25 cellular contexts compared by ENCODE assay signal in the genomic region with DNA sequence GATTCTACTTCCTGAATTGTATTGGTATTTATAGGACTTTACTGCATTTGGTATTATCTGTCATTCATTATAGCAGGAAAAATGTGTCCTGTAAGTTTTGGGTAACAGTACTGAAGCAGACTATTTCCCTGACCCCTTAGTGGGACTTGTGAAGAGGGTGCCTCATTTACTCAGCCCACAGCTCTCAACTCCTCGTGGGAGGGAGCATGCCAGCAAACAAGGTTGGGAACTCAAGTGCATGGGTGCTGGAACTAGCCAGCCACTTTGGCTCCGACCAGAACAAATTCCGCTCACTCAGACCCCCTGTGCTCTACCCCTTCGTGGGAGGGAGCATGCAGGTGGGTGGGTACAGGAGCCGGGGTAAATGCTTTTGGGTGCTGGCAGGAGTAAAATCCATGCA.
DNase-seq lines count a peak whose midpoint lies in the region; ATAC-seq, FAIRE-seq and TF ChIP-seq lines count a peak whose summit lies in the region.
"Had no signal": no experiment of that assay in that cellular context is flagged by ENCODE, and none has a peak within 500 bp of the region (broad histone marks: within the 10 kb centered on the region; RNA-seq: fewer than 3 reads in every experiment).

No MANE protein-coding gene starts in this region.

- TF ChIP-seq POLR2A in H1 (IDR thresholded peaks at IDR 0.05; ENCODE audit: control extremely low read depth in 1 of 2, low read depth in 2 of 2, low read length in 2 of 2) (no peak), H54 (IDR thresholded peaks at IDR 0.05; ENCODE audit: low read depth, low read length) (no peak)

- no peak overlapping the region for H2AK5ac ChIP-seq in H1 (ENCODE audit: low read depth, low read length)

- H3K27ac Mint-ChIP-seq in neural progenitor cell, result no peak overlapping the region
- H3K27ac Mint-ChIP-seq: CD14-positive monocyte; CD4-positive, alpha-beta memory T cell had no signal

- no peak overlapping the region for H4K5ac ChIP-seq in H1 (ENCODE audit: insufficient read length, low read depth, low read length)

- no peak for TF ChIP-seq EP300 in H1 (IDR thresholded peaks at IDR 0.05; ENCODE audit: borderline replicate concordance in 1 of 2, low read depth in 2 of 2, low read length in 2 of 2)

- peak overlapping the region; percentile 32 for H3K23ac ChIP-seq in H1 (ENCODE audit: insufficient read length)

- H3K9ac ChIP-seq in MM.1S (ENCODE audit: low read length) (peak overlapping the region; percentile 30; the same call in 1 of the 2 replicates), H1 (replicated peaks in 1 of 4; ENCODE audit: extremely low read depth in 1 of 4, low read depth in 3 of 4, low read length in 3 of 4) (no peak overlapping the region), kidney (ENCODE audit: low read length in 2 of 2) (no peak overlapping the region), neural progenitor cell (no peak overlapping the region)
- H3K9ac ChIP-seq: BLaER1 treated with 17β-estradiol and CSF1 and Interleukin-3, amounts not matched to agents 10 nM and 100 nM had no signal

- WGBS in H1 (ENCODE audit: extremely low coverage in 1 of 2, insufficient coverage in 1 of 2, insufficient read length in 1 of 2, insufficient replicate concordance in 2 of 2, low coverage in 1 of 2, low lambda C conversion rate in 2 of 2, missing lambda C conversion rate in 1 of 2), 2 experiments, result 75% methylated on average over 5 of the region's 5 CpGs; no CpG with 5 or more reads in 1 of the 2 experiments

- POLR2A ChIA-PET in H1 (lab: Charles Lee; ENCODE audit: partially characterized antibody), result no interaction called here

- peaks cover 3% of the 10 kb centered on the region for H3K4me1 Mint-ChIP-seq in neural progenitor cell
- H3K4me1 Mint-ChIP-seq: CD14-positive monocyte, H9 had no signal

- no peaks in the 10 kb centered on the region for H3K79me1 ChIP-seq in H1 (ENCODE audit: low read depth, low read length)

- H3K4me1 ChIP-seq in MM.1S (ENCODE audit: low read length), result peaks cover 18% of the 10 kb centered on the region
- no peaks in the 10 kb centered on the region for H3K4me1 ChIP-seq in H1 (replicated peaks in 1 of 4; ENCODE audit: control insufficient read depth in 3 of 4, insufficient read depth in 4 of 4, low read length in 3 of 4)
- H3K4me1 ChIP-seq in kidney (ENCODE audit: control insufficient read depth in 1 of 2, insufficient read depth in 1 of 2, low read depth in 1 of 2, low read length in 2 of 2), result no peaks in the 10 kb centered on the region
- no peaks in the 10 kb centered on the region for H3K4me1 ChIP-seq in upper lobe of right lung
- peaks cover 4% of the 10 kb centered on the region for H3K4me1 ChIP-seq in neural progenitor cell
- H3K4me1 ChIP-seq: A549; BE2C; BLaER1 treated with 17β-estradiol and CSF1 and Interleukin-3, amounts not matched to agents 10 nM and 100 nM had no signal

- no peaks in the 10 kb centered on the region for H3K9me3 Mint-ChIP-seq in neural progenitor cell
- H3K9me3 Mint-ChIP-seq: H9 had no signal

- no peak overlapping the region for H3K18ac ChIP-seq in H1 (ENCODE audit: extremely low read depth, low read length)

- no peak overlapping the region for H2BK5ac ChIP-seq in H1 (ENCODE audit: low read depth, low read length)

- TF ChIP-seq CTCF in MM.1S (IDR thresholded peaks at IDR 0.05; ENCODE audit: low read length), result no peak
- no peak for TF ChIP-seq CTCF in H1 (IDR thresholded peaks at IDR 0.05; ENCODE audit: control extremely low read depth in 1 of 3, insufficient read depth in 1 of 3, low read depth in 1 of 3, low read length in 3 of 3)
- TF ChIP-seq CTCF in kidney (IDR thresholded peaks at IDR 0.05; ENCODE audit: borderline replicate concordance, extremely low read depth, insufficient read depth), result no peak
- no peak for TF ChIP-seq CTCF in upper lobe of right lung (IDR thresholded peaks at IDR 0.05)
- TF ChIP-seq CTCF in neural progenitor cell (IDR thresholded peaks at IDR 0.05), result no peak
- TF ChIP-seq CTCF in dorsolateral prefrontal cortex (IDR thresholded peaks at IDR 0.05 in 54 of 56, conservative IDR thresholded peaks at IDR 0.05 in 2 of 56; ENCODE audit: low read depth in 1 of 56, partially characterized antibody in 56 of 56), result no peak

- no peak for DNase-seq in MM.1S
- no peak for DNase-seq in H1 (ENCODE audit: low read depth in 1 of 2, low spot score in 2 of 2)
- peak; percentile 49 for DNase-seq in kidney
- DNase-seq in upper lobe of right lung, result no peak
- no peak for DNase-seq in H54 (ENCODE audit: insufficient read length, low spot score)
- no peak for DNase-seq in neural progenitor cell (ENCODE audit: low spot score)
- no peak for DNase-seq in dorsolateral prefrontal cortex
- DNase-seq: 8988T; ACHN; AML-193; BE2C; Calu3; CD4-positive, alpha-beta memory T cell; COR-L47; DMS53; DMS79 treated with DMSO at 0.1 percent for 48 hours; GF-D8; GOT3; H9 had no signal

- no peaks in the 10 kb centered on the region for H4K20me1 ChIP-seq in MM.1S (ENCODE audit: insufficient read depth, low read length)
- no peaks in the 10 kb centered on the region for H4K20me1 ChIP-seq in H1 (replicated peaks in 1 of 2; ENCODE audit: control insufficient read depth in 1 of 2, insufficient read depth in 2 of 2, low read length in 2 of 2)
- H4K20me1 ChIP-seq in neural progenitor cell (ENCODE audit: low read depth), result no peaks in the 10 kb centered on the region
- H4K20me1 ChIP-seq: BLaER1 treated with 17β-estradiol and CSF1 and Interleukin-3, amounts not matched to agents 10 nM and 100 nM had no signal

- CTCF ChIA-PET in H1 (lab: Charles Lee; ENCODE audit: partially characterized antibody), result no interaction called here

- no peak overlapping the region for H4K8ac ChIP-seq in H1 (ENCODE audit: extremely low read depth, insufficient read depth, low read length)

- H4K91ac ChIP-seq in H1 (replicated peaks; ENCODE audit: insufficient read length, low read length), result no peak overlapping the region

- intact Hi-C loops in kidney (cut with DNase I) (no loop called here), upper lobe of right lung (cut with DNase I) (no loop called here), dorsolateral prefrontal cortex (cut with DNase I) (no loop called here)

- H3K27me3 ChIP-seq in MM.1S (replicated peaks; ENCODE audit: insufficient read depth, low read length) (no peaks in the 10 kb centered on the region), H1 (replicated peaks in 1 of 4; ENCODE audit: control insufficient read depth in 3 of 4, extremely low read depth in 1 of 4, insufficient read depth in 3 of 4, low read length in 3 of 4) (no peaks in the 10 kb centered on the region), upper lobe of right lung (no peaks in the 10 kb centered on the region), neural progenitor cell (no peaks in the 10 kb centered on the region), dorsolateral prefrontal cortex (no peaks in the 10 kb centered on the region)
- H3K27me3 ChIP-seq: BE2C; BLaER1 treated with 17β-estradiol and CSF1 and Interleukin-3, amounts not matched to agents 10 nM and 100 nM had no signal

- H3F3A ChIP-seq in MM.1S (ENCODE audit: insufficient read depth, low read length) (0 out of 2 replicates have a peak, but pooled peaks cover 4% of the 10 kb centered on the region), neural progenitor cell (ENCODE audit: low read depth) (no peaks in the 10 kb centered on the region)

- H3K9me3 ChIP-seq in MM.1S (replicated peaks; ENCODE audit: insufficient read depth, low read length) (no peaks in the 10 kb centered on the region), H1 (ENCODE audit: insufficient read depth in 2 of 2, low read depth in 1 of 2, low read length in 1 of 2) (no peaks in the 10 kb centered on the region), kidney (ENCODE audit: control insufficient read depth in 1 of 2, low read length in 2 of 2) (no peaks in the 10 kb centered on the region), upper lobe of right lung (no peaks in the 10 kb centered on the region), neural progenitor cell (ENCODE audit: low read depth) (no peaks in the 10 kb centered on the region)
- H3K9me3 ChIP-seq: A549; BE2C; BLaER1 treated with 17β-estradiol and CSF1 and Interleukin-3, amounts not matched to agents 10 nM and 100 nM had no signal

- H3K4ac ChIP-seq in H1 (replicated peaks; ENCODE audit: insufficient read length, low read depth, low read length), result no peak overlapping the region

- no peak overlapping the region for H2BK20ac ChIP-seq in H1 (ENCODE audit: low read length)

- H3K27ac ChIP-seq in MM.1S (ENCODE audit: low read length) (peak overlapping the region; percentile 67; the same call in 1 of the 2 replicates), H1 (ENCODE audit: low read depth, low read length) (no peak overlapping the region), kidney (ENCODE audit: low read depth in 2 of 2, low read length in 2 of 2) (no peak overlapping the region), upper lobe of right lung (no peak overlapping the region), neural progenitor cell (no peak overlapping the region), dorsolateral prefrontal cortex (no peak overlapping the region)
- H3K27ac ChIP-seq: A549; BLaER1 treated with 17β-estradiol and CSF1 and Interleukin-3, amounts not matched to agents 10 nM and 100 nM had no signal

- no peak overlapping the region for H2BK120ac ChIP-seq in H1 (replicated peaks; ENCODE audit: low read depth, low read length)

- peaks cover 6% of the 10 kb centered on the region for H3K27me3 Mint-ChIP-seq in neural progenitor cell (ENCODE audit: insufficient read depth, low read depth)
- H3K27me3 Mint-ChIP-seq: CD4-positive, alpha-beta memory T cell had no signal

- no peak overlapping the region for H2BK12ac ChIP-seq in H1 (ENCODE audit: low read depth, low read length)

- peak; percentile 19 for ATAC-seq in upper lobe of right lung
- ATAC-seq: A549, HCT116 had no signal

- H2AFZ ChIP-seq in MM.1S (ENCODE audit: low read length) (peak overlapping the region; percentile 9; the same call in 1 of the 2 replicates), H1 (ENCODE audit: low read length) (no peak overlapping the region), neural progenitor cell (replicated peaks) (no peak overlapping the region)

- no peaks in the 10 kb centered on the region for H3K9me2 ChIP-seq in MM.1S (replicated peaks; ENCODE audit: insufficient read depth, low read length)

- H3K79me2 ChIP-seq in MM.1S (ENCODE audit: low read length) (no peaks in the 10 kb centered on the region), H1 (ENCODE audit: control insufficient read depth in 1 of 2, insufficient read depth in 2 of 2, low read length in 2 of 2) (no peaks in the 10 kb centered on the region), neural progenitor cell (ENCODE audit: low read depth) (no peaks in the 10 kb centered on the region)

- H3K4me3 ChIP-seq in MM.1S (ENCODE audit: low read length) (peak overlapping the region; percentile 23; the same call in 1 of the 2 replicates), H1 (ENCODE audit: extremely low read depth in 1 of 4, insufficient read depth in 2 of 4, low read depth in 3 of 4, low read length in 4 of 4) (no peak overlapping the region), kidney (ENCODE audit: low read length in 2 of 2) (no peak overlapping the region), upper lobe of right lung (no peak overlapping the region), neural progenitor cell (no peak overlapping the region), dorsolateral prefrontal cortex (no peak overlapping the region)
- H3K4me3 ChIP-seq: A549; BLaER1 treated with 17β-estradiol and CSF1 and Interleukin-3, amounts not matched to agents 10 nM and 100 nM had no signal

- no peak overlapping the region for H3K56ac ChIP-seq in H1 (replicated peaks; ENCODE audit: insufficient read length, low read depth, low read length)

- H3K23me2 ChIP-seq in H1 (ENCODE audit: low read depth, low read length), result no peaks in the 10 kb centered on the region

- no peak overlapping the region for H3K4me3 Mint-ChIP-seq in neural progenitor cell
- H3K4me3 Mint-ChIP-seq: CD14-positive monocyte; CD4-positive, alpha-beta memory T cell; H9 had no signal

- no peak for TF ChIP-seq RAD21 in H1 (IDR thresholded peaks at IDR 0.05 in 1 of 2, conservative IDR thresholded peaks at IDR 0.05 in 1 of 2; ENCODE audit: low read depth in 2 of 2, low read length in 2 of 2)

- peak overlapping the region; percentile 52 for H3K4me2 ChIP-seq in MM.1S (ENCODE audit: low read depth, low read length)
- no peak overlapping the region for H3K4me2 ChIP-seq in H1 (ENCODE audit: insufficient read depth in 1 of 2, low read depth in 2 of 2, low read length in 2 of 2)
- no peak overlapping the region for H3K4me2 ChIP-seq in neural progenitor cell
- H3K4me2 ChIP-seq: A549; BLaER1 treated with 17β-estradiol and CSF1 and Interleukin-3, amounts not matched to agents 10 nM and 100 nM had no signal

- H3K36me3 ChIP-seq in MM.1S (replicated peaks; ENCODE audit: insufficient read depth, low read length), result no peaks in the 10 kb centered on the region
- H3K36me3 ChIP-seq in H1 (ENCODE audit: control insufficient read depth in 2 of 4, insufficient read depth in 4 of 4, low read length in 3 of 4), result no peaks in the 10 kb centered on the region
- no peaks in the 10 kb centered on the region for H3K36me3 ChIP-seq in kidney (ENCODE audit: control insufficient read depth in 1 of 2, insufficient read depth in 2 of 2, low read length in 2 of 2)
- no peaks in the 10 kb centered on the region for H3K36me3 ChIP-seq in upper lobe of right lung
- H3K36me3 ChIP-seq in neural progenitor cell, result no peaks in the 10 kb centered on the region
- H3K36me3 ChIP-seq: BE2C; BLaER1 treated with 17β-estradiol and CSF1 and Interleukin-3, amounts not matched to agents 10 nM and 100 nM had no signal

- H3K36me3 Mint-ChIP-seq in neural progenitor cell, result no peaks in the 10 kb centered on the region
- H3K36me3 Mint-ChIP-seq: CD14-positive monocyte; CD4-positive, alpha-beta memory T cell had no signal

- FAIRE-seq in H1 (lab: Jason Lieb, UNC), result no peak
- FAIRE-seq in kidney (lab: Jason Lieb, UNC), result no peak
- FAIRE-seq in H54 (lab: Jason Lieb, UNC), result no peak
- FAIRE-seq: A549, GM12891, GM18507 had no signal

- no peak overlapping the region for H3K14ac ChIP-seq in H1 (ENCODE audit: insufficient read length)

- no peak overlapping the region for H2BK15ac ChIP-seq in H1 (ENCODE audit: low read length)
